Comparison of ENCODE assay signal across 8 cellular contexts in genomic region chr17:31008374-31009035, GRCh38. TPM values are rescaled to one million over a fixed set of nuclear protein-coding genes. Genes with fewer than 3 reads are reported as not detected.
DNase-seq lines count a peak whose midpoint lies in the region; ATAC-seq and TF ChIP-seq lines count a peak whose summit lies in the region.

No MANE protein-coding gene starts in this region.

- peaks cover 5% of the 10 kb centered on the region for H3K4me1 ChIP-seq in CD8-positive, alpha-beta memory T cell (ENCODE audit: insufficient read depth, low read length)
- H3K4me1 ChIP-seq in OCI-LY3 (ENCODE audit: low read length) (0 out of 2 replicates have a peak, but pooled peaks cover 3% of the 10 kb centered on the region), gastroesophageal sphincter (peaks cover 0 to 20% (median 3%) of the 10 kb centered on the region in 3 donors), stomach (peaks cover 0 to 21% (median 9%) of the 10 kb centered on the region in 4 donors)

- H3K27me3 Mint-ChIP-seq in CD8-positive, alpha-beta memory T cell: peaks cover 0 to 8% of the 10 kb centered on the region in 2 donors
- H3K27me3 Mint-ChIP-seq in neural crest cell (ENCODE audit: low read depth): peaks cover 29% of the 10 kb centered on the region

- peak overlapping the region; percentile 85 for H3K4me2 ChIP-seq in OCI-LY3 (ENCODE audit: low read length)

- peak overlapping the region; percentile 74 to 97 (median 92) for H3K27ac Mint-ChIP-seq in CD8-positive, alpha-beta memory T cell
- H3K27ac Mint-ChIP-seq in neural crest cell (ENCODE audit: unreplicated experiment): peak overlapping the region; percentile 80

- WGBS in gastroesophageal sphincter (ENCODE audit: low coverage in 1 of 2), 2 donors: 0% methylated on average over 1 of the region's 65 CpGs; no CpG with 5 or more reads in 1 of the 2 donors
- 0 to 1% (median 1%) methylated on average over 47 to 65 of the region's 65 CpGs for whole genome bisulfite sequencing in stomach, 5 donors

- DNase-seq in CD8-positive, alpha-beta memory T cell: peak; percentile 20 to 75 (median 46)
- DNase-seq in GOT3 (lab: John Stamatoyannopoulos, UW): peak; percentile 3
- DNase-seq in activated naive CD4-positive, alpha-beta T cell treated with Interleukin-2 at 50 U/mL for 16 hours: peak; percentile 61
- peak; percentile 55 for DNase-seq in neural crest cell (ENCODE audit: low read depth, low spot score)
- peak; percentile 65 for DNase-seq in stomach

- no peaks in the 10 kb centered on the region for H3K27me3 ChIP-seq in CD8-positive, alpha-beta memory T cell (ENCODE audit: insufficient read depth, low read length, poor library complexity, severe bottlenecking)
- H3K27me3 ChIP-seq in OCI-LY3 (ENCODE audit: low read depth, low read length) (no peaks in the 10 kb centered on the region), gastroesophageal sphincter (no peaks in the 10 kb centered on the region), stomach (no peaks in the 10 kb centered on the region)

- peak overlapping the region; percentile 44 for H3K27ac ChIP-seq in CD8-positive, alpha-beta memory T cell (ENCODE audit: low read depth, low read length)
- H3K27ac ChIP-seq in OCI-LY3 (ENCODE audit: low read length) (no peak overlapping the region), gastroesophageal sphincter (peak overlapping the region; percentile 68 to 94 (median 92)), stomach (peak overlapping the region; percentile 80 to 88 (median 86))

- H3K4me3 ChIP-seq in CD8-positive, alpha-beta memory T cell (ENCODE audit: low read length): peak overlapping the region; percentile 80
- H3K4me3 ChIP-seq in OCI-LY3 (ENCODE audit: low read length) (peak overlapping the region; percentile 80), gastroesophageal sphincter (peak overlapping the region; percentile 80 to 84), stomach (peak overlapping the region; percentile 61 to 75 (median 71))

- no peaks in the 10 kb centered on the region for H4K20me1 ChIP-seq in OCI-LY3 (ENCODE audit: insufficient read depth, low read length)

- peak; percentile 87 for ATAC-seq in gastroesophageal sphincter
- ATAC-seq in HG02938 (IDR thresholded peaks at IDR 0.05; ENCODE audit: unreplicated experiment): no peak

- peak overlapping the region; percentile 57 for H3K9ac ChIP-seq in OCI-LY3 (ENCODE audit: low read length)

- H3K79me2 ChIP-seq in OCI-LY3 (ENCODE audit: low read length): no peaks in the 10 kb centered on the region

- H3K4me3 Mint-ChIP-seq in CD8-positive, alpha-beta memory T cell: peak overlapping the region; percentile 91 to 98 (median 94)
- peak overlapping the region; percentile 84 for H3K4me3 Mint-ChIP-seq in neural crest cell

- TF ChIP-seq CTCF in OCI-LY3 (IDR thresholded peaks at IDR 0.05; ENCODE audit: low read depth, low read length) (no peak), gastroesophageal sphincter (IDR thresholded peaks at IDR 0.05) (no peak), neural crest cell (conservative IDR thresholded peaks at IDR 0.05) (no peak), stomach (IDR thresholded peaks at IDR 0.05) (no peak)

- no peak for TF ChIP-seq EP300 in gastroesophageal sphincter (IDR thresholded peaks at IDR 0.05)
- no peak for TF ChIP-seq EP300 in stomach (IDR thresholded peaks at IDR 0.05)

- peak overlapping the region; percentile 23 for H2AFZ ChIP-seq in OCI-LY3 (ENCODE audit: low read depth, low read length)

- H3K9me3 Mint-ChIP-seq in CD8-positive, alpha-beta memory T cell: no peaks in the 10 kb centered on the region
- peaks cover 3% of the 10 kb centered on the region for H3K9me3 Mint-ChIP-seq in neural crest cell

- POLR2A ChIA-PET in CD8-positive, alpha-beta memory T cell (lab: Charles Lee): interaction anchor here (0.6 to 0.7 kb wide), 5 partner anchors 9 to 311 kb away, joined by 3 to 5 read pairs (median 5); no protein-coding TSS in a partner anchor

- intact Hi-C loops in stomach (cut with DNase I; ENCODE audit: low total_unique reads): no loop called here

- CTCF ChIA-PET in CD8-positive, alpha-beta memory T cell (lab: Charles Lee): interaction anchor here (1.6 kb wide), 1 partner anchor 207 kb away, joined by 5 read pairs; no protein-coding TSS in a partner anchor

- H3K4me1 Mint-ChIP-seq in CD8-positive, alpha-beta memory T cell: peaks cover 20 to 27% (median 21%) of the 10 kb centered on the region in 3 donors
- H3K4me1 Mint-ChIP-seq in neural crest cell: peaks cover 23% of the 10 kb centered on the region

- H3K9me3 ChIP-seq in CD8-positive, alpha-beta memory T cell (ENCODE audit: low read length): no peaks in the 10 kb centered on the region
- no peaks in the 10 kb centered on the region for H3K9me3 ChIP-seq in OCI-LY3 (ENCODE audit: insufficient read depth, low read length)
- H3K9me3 ChIP-seq in gastroesophageal sphincter: no peaks in the 10 kb centered on the region
- no peaks in the 10 kb centered on the region for H3K9me3 ChIP-seq in stomach

- TF ChIP-seq POLR2A in gastroesophageal sphincter (IDR thresholded peaks at IDR 0.05) (peak; percentile 42 to 45), stomach (IDR thresholded peaks at IDR 0.05) (no peak)

- no peaks in the 10 kb centered on the region for H3K36me3 ChIP-seq in CD8-positive, alpha-beta memory T cell (ENCODE audit: insufficient read depth, low read length)
- H3K36me3 ChIP-seq in OCI-LY3 (replicated peaks; ENCODE audit: low read depth, low read length): no peaks in the 10 kb centered on the region
- H3K36me3 ChIP-seq in gastroesophageal sphincter: peaks cover 0 to 17% of the 10 kb centered on the region in 2 donors
- peaks cover 0 to 11% (median 5%) of the 10 kb centered on the region in 4 donors for H3K36me3 ChIP-seq in stomach

- H3K36me3 Mint-ChIP-seq in CD8-positive, alpha-beta memory T cell: peaks cover 0 to 7% (median 5%) of the 10 kb centered on the region in 3 donors
- H3K36me3 Mint-ChIP-seq in neural crest cell (ENCODE audit: low read depth): peaks cover 10% of the 10 kb centered on the region

RNA-seq across cellular contexts. Expression of gene RNF135, which starts 37.7 kb away (rescaled TPM):
- 1 to 10 TPM; 7.5 to 7.9 TPM for total RNA-seq in CD8-positive, alpha-beta memory T cell
- 9.2 TPM for polyA plus RNA-seq in CD8-positive, alpha-beta memory T cell
- total RNA-seq in gastroesophageal sphincter: 10 to 100 TPM; 18.2 to 22.3 (median 20.3) TPM
- 5.9 and 6.4 TPM in 2 replicates for total RNA-seq in neural crest cell
- total RNA-seq in stomach: 10 to 100 TPM in 1 of 5 donors, 1 to 10 TPM in 4; 1.8 to 18.7 (median 7.0) TPM
- polyA plus RNA-seq in stomach: 10 to 100 TPM; 11.5 to 15.0 (median 13.0) TPM

Comparison
In these comparisons a context has a peak if more than half of its experiments do, and no peak if none do; other contexts are left out.
1. DNase-seq: peak in every context shown above with its lines; median percentile 65 in stomach; 61 in activated naive CD4-positive, alpha-beta T cell treated with Interleukin-2 at 50 U/mL for 16 hours; 55 in neural crest cell; 46 in CD8-positive, alpha-beta memory T cell; 3 in GOT3.
2. POLR2A ChIP-seq: peak in gastroesophageal sphincter (2 of 2); none in stomach (0 of 4).
3. Peak in every context shown above with its lines, with median percentiles within 50 percentile points of each other: H3K4me3 ChIP-seq.